Comparison of ENCODE assay signal across 8 cellular contexts in the genomic region with DNA sequence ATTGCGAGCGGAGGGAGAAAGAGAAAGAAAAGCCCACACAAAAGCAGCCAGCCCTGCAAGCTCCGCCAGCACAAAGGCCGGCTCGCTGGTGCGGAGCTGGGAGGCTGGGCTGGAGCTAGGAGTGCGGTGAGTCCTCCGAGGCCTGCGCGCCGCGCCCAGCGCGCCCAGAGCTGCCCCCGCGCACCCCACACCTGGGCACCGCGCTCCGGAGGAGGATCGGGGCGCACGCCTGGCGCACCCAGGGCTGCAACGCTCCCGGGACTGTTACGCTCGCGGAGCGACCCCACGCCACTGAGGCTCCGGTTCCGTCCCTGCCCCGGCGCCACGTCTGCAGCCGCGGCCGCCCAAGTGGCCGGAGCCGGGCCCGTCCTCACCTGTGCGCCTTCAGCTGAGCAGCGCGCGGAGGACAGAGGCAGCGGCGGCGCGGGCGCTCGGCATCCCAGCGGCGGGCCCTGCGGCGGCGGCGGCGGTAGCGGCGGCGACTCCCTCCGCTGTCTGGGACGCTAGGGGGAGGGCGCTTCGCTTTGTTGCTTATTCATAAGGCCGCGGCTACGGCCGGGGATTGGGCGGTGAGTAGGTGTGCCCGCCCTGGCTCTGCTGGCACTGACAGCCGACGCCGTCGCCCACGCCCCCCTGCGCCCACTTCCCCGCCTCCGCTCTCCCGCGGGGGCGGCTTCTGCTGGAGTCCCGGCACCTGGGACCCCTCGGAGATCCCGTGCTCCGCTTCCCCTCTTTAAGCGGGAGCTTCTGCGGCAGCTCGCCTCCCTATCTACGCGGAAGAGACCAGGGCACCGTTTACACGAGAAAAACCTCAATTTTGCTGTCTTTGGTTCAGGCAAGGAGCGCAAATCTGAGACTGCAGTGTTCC. TPM values are rescaled to one million over a fixed set of nuclear protein-coding genes. Genes with fewer than 3 reads are reported as not detected.
DNase-seq lines count a peak whose midpoint lies in the region; ATAC-seq and TF ChIP-seq lines count a peak whose summit lies in the region.

A gene with protein sequence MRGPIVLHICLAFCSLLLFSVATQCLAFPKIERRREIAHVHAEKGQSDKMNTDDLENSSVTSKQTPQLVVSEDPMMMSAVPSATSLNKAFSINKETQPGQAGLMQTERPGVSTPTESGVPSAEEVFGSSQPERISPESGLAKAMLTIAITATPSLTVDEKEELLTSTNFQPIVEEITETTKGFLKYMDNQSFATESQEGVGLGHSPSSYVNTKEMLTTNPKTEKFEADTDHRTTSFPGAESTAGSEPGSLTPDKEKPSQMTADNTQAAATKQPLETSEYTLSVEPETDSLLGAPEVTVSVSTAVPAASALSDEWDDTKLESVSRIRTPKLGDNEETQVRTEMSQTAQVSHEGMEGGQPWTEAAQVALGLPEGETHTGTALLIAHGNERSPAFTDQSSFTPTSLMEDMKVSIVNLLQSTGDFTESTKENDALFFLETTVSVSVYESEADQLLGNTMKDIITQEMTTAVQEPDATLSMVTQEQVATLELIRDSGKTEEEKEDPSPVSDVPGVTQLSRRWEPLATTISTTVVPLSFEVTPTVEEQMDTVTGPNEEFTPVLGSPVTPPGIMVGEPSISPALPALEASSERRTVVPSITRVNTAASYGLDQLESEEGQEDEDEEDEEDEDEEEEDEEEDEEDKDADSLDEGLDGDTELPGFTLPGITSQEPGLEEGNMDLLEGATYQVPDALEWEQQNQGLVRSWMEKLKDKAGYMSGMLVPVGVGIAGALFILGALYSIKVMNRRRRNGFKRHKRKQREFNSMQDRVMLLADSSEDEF (minus strand): TSS at position 513 of the 868 bp plus-strand sequence. CDS start 12,855 bp downstream, outside the sequence.

- peaks cover 21% of the 10 kb centered on the region for H3K27me3 ChIP-seq in Panc1 (ENCODE audit: control insufficient read depth, insufficient read depth, low read length)

- intact Hi-C loops in Panc1 (cut with micrococcal nuclease; ENCODE audit: unreplicated experiment) (no loop called here), natural killer cell (cut with micrococcal nuclease) (no loop called here)
- intact Hi-C loops in activated T-helper 2 cell treated with anti-CD3 and anti-CD28 coated beads, Interferon-gamma antibody, Interleukin-2, Interleukin-4, amounts not matched to agents 10 μg/mL and 5 μg/mL and 100 μg/mL, durations not matched to agents 14 hours and 24 hours and 36 hours (cut with micrococcal nuclease) = no loop called here

- H3K36me3 Mint-ChIP-seq in activated T-helper 2 cell treated with anti-CD3 and anti-CD28 coated beads, Interferon-gamma antibody, Interleukin-2, Interleukin-4, amounts not matched to agents 10 μg/mL and 5 μg/mL and 100 μg/mL, durations not matched to agents 14 hours and 24 hours and 36 hours (ENCODE audit: low read depth) = no peaks in the 10 kb centered on the region
- no peaks in the 10 kb centered on the region for H3K36me3 Mint-ChIP-seq in natural killer cell

- H3K4me3 ChIP-seq in Panc1 (ENCODE audit: low read depth in 2 of 2, low read length in 2 of 2) (peak within 1 kb of the TSS; percentile 45 to 65), fibroblast of pulmonary artery (replicated peaks; ENCODE audit: low read depth, low read length) (peak within 1 kb of the TSS; percentile 65)

- H3K9me3 ChIP-seq in Panc1 (ENCODE audit: control insufficient read depth, insufficient read depth, low read depth, low read length) = no peaks in the 10 kb centered on the region

- CTCF ChIA-PET in Panc1 (lab: Charles Lee) = interaction anchor here (0.6 kb wide), 1 partner anchor 60 kb away, joined by 4 read pairs; no protein-coding TSS in a partner anchor

- POLR2A ChIA-PET in Panc1 (lab: Charles Lee) = no interaction called here

- BruUV-seq in Panc1 (replicated peaks; lab: Mats Ljungman, UMichigan) = no TSS peak

- peak within 1 kb of the TSS; percentile 72 for H3K4me3 Mint-ChIP-seq in activated T-helper 2 cell treated with anti-CD3 and anti-CD28 coated beads, Interferon-gamma antibody, Interleukin-2, Interleukin-4, amounts not matched to agents 10 μg/mL and 5 μg/mL and 100 μg/mL, durations not matched to agents 14 hours and 24 hours and 36 hours (ENCODE audit: low read depth)
- H3K4me3 Mint-ChIP-seq in natural killer cell = peak within 1 kb of the TSS; percentile 82

- no peak within 1 kb of the TSS for H3K27ac ChIP-seq in Panc1 (ENCODE audit: low read length)

- peak; percentile 97 for ATAC-seq in GM21723 (IDR thresholded peaks at IDR 0.05; ENCODE audit: unreplicated experiment)
- peak; percentile 98 for ATAC-seq in Panc1
- ATAC-seq in natural killer cell = peak; percentile 83 to 95 (median 95)

- H3K36me3 ChIP-seq in Panc1 (ENCODE audit: control insufficient read depth, insufficient read depth, low read length) = no peaks in the 10 kb centered on the region; the same call in 1 of the 2 replicates

- H3K9me3 Mint-ChIP-seq in activated T-helper 2 cell treated with anti-CD3 and anti-CD28 coated beads, Interferon-gamma antibody, Interleukin-2, Interleukin-4, amounts not matched to agents 10 μg/mL and 5 μg/mL and 100 μg/mL, durations not matched to agents 14 hours and 24 hours and 36 hours = no peaks in the 10 kb centered on the region
- no peaks in the 10 kb centered on the region for H3K9me3 Mint-ChIP-seq in natural killer cell

- TF ChIP-seq CTCF in Panc1 (IDR thresholded peaks at IDR 0.05) (no peak), fibroblast of pulmonary artery (IDR thresholded peaks at IDR 0.05; ENCODE audit: low read length, missing control alignments) (no peak), natural killer cell (IDR thresholded peaks at IDR 0.05) (no peak)

- in situ Hi-C loops in KBM-7 (cut with MboI; ENCODE audit: low pct_unique_long_range_greater_than_20kb, low sequenced_read_pairs) (no loop called here), Panc1 (cut with HindIII; ENCODE audit: low pct_unique_long_range_greater_than_20kb, low sequenced_read_pairs) (no loop called here)

- peaks cover 63% of the 10 kb centered on the region for H3K27me3 Mint-ChIP-seq in activated T-helper 2 cell treated with anti-CD3 and anti-CD28 coated beads, Interferon-gamma antibody, Interleukin-2, Interleukin-4, amounts not matched to agents 10 μg/mL and 5 μg/mL and 100 μg/mL, durations not matched to agents 14 hours and 24 hours and 36 hours (ENCODE audit: low read depth)
- peaks cover 30 to 53% of the 10 kb centered on the region in 2 donors for H3K27me3 Mint-ChIP-seq in natural killer cell (ENCODE audit: low read depth in 2 of 2)

- H3K4me1 ChIP-seq in Panc1 (ENCODE audit: control insufficient read depth, insufficient read depth, low read length) = 0 out of 2 replicates have a peak, but pooled peaks cover 4% of the 10 kb centered on the region

- H3K27ac Mint-ChIP-seq in activated T-helper 2 cell treated with anti-CD3 and anti-CD28 coated beads, Interferon-gamma antibody, Interleukin-2, Interleukin-4, amounts not matched to agents 10 μg/mL and 5 μg/mL and 100 μg/mL, durations not matched to agents 14 hours and 24 hours and 36 hours = no peak within 1 kb of the TSS
- H3K27ac Mint-ChIP-seq in natural killer cell = no peak within 1 kb of the TSS

- DNase-seq in DMS114 treated with DMSO at 0.1 percent for 48 hours (lab: John Stamatoyannopoulos, UW; ENCODE audit: unreplicated experiment) (peak; percentile 64), KBM-7 (peak; percentile 84), Panc1 (ENCODE audit: low read depth, low spot score) (no peak), fibroblast of pulmonary artery (ENCODE audit: low read depth) (peak; percentile 74), natural killer cell (peak; percentile 33)
- peak; percentile 72 for DNase-seq in activated T-helper 2 cell treated with anti-CD3 and anti-CD28 coated beads, Interferon-gamma antibody, Interleukin-2, Interleukin-4, amounts not matched to agents 10 μg/mL and 5 μg/mL and 100 μg/mL, durations not matched to agents 14 hours and 24 hours and 36 hours (ENCODE audit: low spot score)
- DNase-seq in stimulated activated naive CD4-positive, alpha-beta T cell treated with Interleukin-2 at 50 U/mL for 16 hours (lab: John Stamatoyannopoulos, UW) = peak; percentile 20

- peaks cover 7% of the 10 kb centered on the region for H3K4me1 Mint-ChIP-seq in activated T-helper 2 cell treated with anti-CD3 and anti-CD28 coated beads, Interferon-gamma antibody, Interleukin-2, Interleukin-4, amounts not matched to agents 10 μg/mL and 5 μg/mL and 100 μg/mL, durations not matched to agents 14 hours and 24 hours and 36 hours (ENCODE audit: low read depth)
- H3K4me1 Mint-ChIP-seq in natural killer cell = peaks cover 14 to 17% of the 10 kb centered on the region in 2 donors

RNA-seq across cellular contexts. Expression of the gene that starts here (rescaled TPM):
- total RNA-seq in Panc1 (2021; ENCODE audit: unreplicated experiment) (1.8 TPM), natural killer cell (under 1 TPM in 1 of 3 donors, not detected in 2; 0.32 TPM)
- 0.55 TPM for polyA plus RNA-seq in Panc1 (2012; ENCODE audit: insufficient read length)
- 0.18 and 0.34 TPM in 2 replicates for total RNA-seq in activated T-helper 2 cell treated with anti-CD3 and anti-CD28 coated beads, Interferon-gamma antibody, Interleukin-2, Interleukin-4, amounts not matched to agents 10 μg/mL and 5 μg/mL and 100 μg/mL, durations not matched to agents 14 hours and 24 hours and 36 hours

Comparison
In these comparisons a context has a peak if more than half of its experiments do, and no peak if none do; other contexts are left out.
1. Peak in DNase-seq in activated T-helper 2 cell treated with anti-CD3 and anti-CD28 coated beads, Interferon-gamma antibody, Interleukin-2, Interleukin-4, amounts not matched to agents 10 μg/mL and 5 μg/mL and 100 μg/mL, durations not matched to agents 14 hours and 24 hours and 36 hours; RNA of the gene not detected or under 1 TPM.
2. Peak in DNase-seq and ATAC-seq in natural killer cell; RNA of the gene not detected or under 1 TPM.